1 cellular context compared by ENCODE assay signal in genomic region chr10:14953452-14954000, GRCh38.
TF ChIP-seq lines count a peak whose summit lies in the region.

No MANE protein-coding gene starts in this region.

TF ChIP-seq in SK-N-SH treated with all-trans-retinoic acid at 6 μM for 48 hours, 23 proteins besides CTCF, POLR2A, EP300 and RAD21 (continued from another document):
- TF ChIP-seq CSRNP3 (CRISPR knock-in tag; IDR thresholded peaks at IDR 0.05) (no peak), BACH2 (CRISPR knock-in tag; IDR thresholded peaks at IDR 0.05; ENCODE audit: borderline replicate concordance) (no peak)
TF ChIP-seq in SK-N-SH treated with all-trans-retinoic acid at 6 μM for 48 hours: peak in this region for 0.
